In genomic region chr9:130129425-130130061, GRCh38 we compare ENCODE assay signal across 8 cellular contexts. TPM values are rescaled to one million over a fixed set of nuclear protein-coding genes. Genes with fewer than 3 reads are reported as not detected.
DNase-seq lines count a peak whose midpoint lies in the region; ATAC-seq, FAIRE-seq and TF ChIP-seq lines count a peak whose summit lies in the region.

No MANE protein-coding gene starts in this region.

- TF ChIP-seq CTCF in CD8-positive, alpha-beta T cell (IDR thresholded peaks at IDR 0.05): no peak
- TF ChIP-seq CTCF in SK-N-SH (IDR thresholded peaks at IDR 0.05) (no peak), osteoblast (IDR thresholded peaks at IDR 0.05; ENCODE audit: extremely low read depth, low read depth, low read length) (no peak)

- no peak for TF ChIP-seq RAD21 in SK-N-SH (IDR thresholded peaks at IDR 0.05; ENCODE audit: low read length)

- H4K20me1 ChIP-seq in SK-N-SH (ENCODE audit: insufficient read depth) (no peaks in the 10 kb centered on the region), osteoblast (ENCODE audit: insufficient read depth, low read length) (no peaks in the 10 kb centered on the region)

- peaks cover 33% of the 10 kb centered on the region for H3K36me3 Mint-ChIP-seq in CD8-positive, alpha-beta T cell

- H3K79me2 ChIP-seq in SK-N-SH (ENCODE audit: insufficient read depth): no peaks in the 10 kb centered on the region
- no peaks in the 10 kb centered on the region for H3K79me2 ChIP-seq in osteoblast (ENCODE audit: insufficient read depth, low read length)

- no peak for ATAC-seq in CD8-positive, alpha-beta T cell
- no peak for ATAC-seq in GM19455 (IDR thresholded peaks at IDR 0.05; ENCODE audit: unreplicated experiment)

- no peaks in the 10 kb centered on the region for H3K27me3 Mint-ChIP-seq in CD8-positive, alpha-beta T cell (ENCODE audit: low read depth)

- H3K9me2 ChIP-seq in SK-N-SH: no peaks in the 10 kb centered on the region

- peaks cover 52% of the 10 kb centered on the region for H3K4me1 ChIP-seq in CD8-positive, alpha-beta T cell (ENCODE audit: insufficient read depth, low read length)
- peaks cover 13 to 21% of the 10 kb centered on the region in 2 experiments for H3K4me1 ChIP-seq in SK-N-SH (ENCODE audit: control insufficient read depth in 1 of 2, insufficient read depth in 2 of 2, low read depth in 1 of 2, low read length in 1 of 2)
- H3K4me1 ChIP-seq in osteoblast (ENCODE audit: insufficient read depth, low read length): peaks cover 19% of the 10 kb centered on the region

- H3K4me2 ChIP-seq in SK-N-SH (peak overlapping the region; percentile 53), osteoblast (ENCODE audit: insufficient read depth, low read length) (peak overlapping the region; percentile 52)

- POLR2A ChIA-PET in CD8-positive, alpha-beta T cell (lab: Charles Lee): interaction anchor here (1.7 kb wide), 1 partner anchor 14 kb away, joined by 9 read pairs; no protein-coding TSS in a partner anchor
- POLR2A ChIA-PET in SK-N-SH (lab: Yijun Ruan, JAX): no interaction called here

- peaks cover 54% of the 10 kb centered on the region for H3K4me1 Mint-ChIP-seq in CD8-positive, alpha-beta T cell (ENCODE audit: low read depth)

- peak overlapping the region; percentile 26 for H3K4me3 Mint-ChIP-seq in CD8-positive, alpha-beta T cell

- WGBS in SK-N-SH (ENCODE audit: low lambda C conversion rate): 82% methylated on average over 22 of the region's 22 CpGs

- intact Hi-C loops in CD8-positive, alpha-beta T cell (cut with DNase I, micrococcal nuclease): loop anchor here (2.0 to 5.0 kb wide), 4 partner anchors 23 to 243 kb away; partner anchors contain the start of gene NCS1 (in 1 of the 2)

- DNase-seq in CD8-positive, alpha-beta T cell: peak in 2 of 7 experiments; percentile 17 to 30
- DNase-seq in SK-N-SH (no peak), cerebellar cortex (ENCODE audit: low spot score) (peak; percentile 80), osteoblast (ENCODE audit: insufficient read length, low spot score, missing footprints) (peak; percentile 82), GM19239 (ENCODE audit: insufficient read length, low spot score) (no peak), NCI-H774 (lab: John Stamatoyannopoulos, UW) (no peak)
- no peak for DNase-seq in effector CD4-positive, alpha-beta T cell

- H3K4me3 ChIP-seq in CD8-positive, alpha-beta T cell (ENCODE audit: low read depth, low read length): no peak overlapping the region
- peak overlapping the region in 1 of 2 experiments; percentile 21; a peak in 1 of 4 replicates for H3K4me3 ChIP-seq in SK-N-SH (ENCODE audit: low read depth in 2 of 2, low read length in 1 of 2)
- no peak overlapping the region for H3K4me3 ChIP-seq in osteoblast (ENCODE audit: insufficient read depth, low read length)

- H3K9me3 ChIP-seq in CD8-positive, alpha-beta T cell (ENCODE audit: low read length): no peaks in the 10 kb centered on the region
- H3K9me3 ChIP-seq in SK-N-SH: no peaks in the 10 kb centered on the region
- no peaks in the 10 kb centered on the region for H3K9me3 ChIP-seq in osteoblast (ENCODE audit: low read depth, low read length)

- no peak overlapping the region for H2AFZ ChIP-seq in SK-N-SH (ENCODE audit: low read depth)
- no peak overlapping the region for H2AFZ ChIP-seq in osteoblast (ENCODE audit: low read length)

- no peaks in the 10 kb centered on the region for H3K27me3 ChIP-seq in CD8-positive, alpha-beta T cell (ENCODE audit: insufficient read depth, low read length)
- H3K27me3 ChIP-seq in SK-N-SH (ENCODE audit: insufficient read depth): no peaks in the 10 kb centered on the region
- no peaks in the 10 kb centered on the region for H3K27me3 ChIP-seq in osteoblast (ENCODE audit: insufficient read depth, low read length)

- CTCF ChIA-PET in CD8-positive, alpha-beta T cell (lab: Charles Lee): interaction anchor here (0.9 to 4.1 kb wide), 2 partner anchors 9 to 22 kb away, joined by 3 to 36 read pairs; no protein-coding TSS in a partner anchor
- CTCF ChIA-PET in SK-N-SH (lab: Yijun Ruan, JAX): interaction anchor here (1.6 to 1.9 kb wide), 2 partner anchors 22 to 90 kb away, joined by 3 to 6 read pairs; no protein-coding TSS in a partner anchor

- H3K9me3 Mint-ChIP-seq in CD8-positive, alpha-beta T cell: no peaks in the 10 kb centered on the region

- TF ChIP-seq EP300 in SK-N-SH (IDR thresholded peaks at IDR 0.05; ENCODE audit: borderline replicate concordance in 1 of 2, low read depth in 1 of 2, low read length in 1 of 2): no peak

- H3K27ac Mint-ChIP-seq in CD8-positive, alpha-beta T cell: peak overlapping the region; percentile 98

- peak overlapping the region; percentile 72 for H3K9ac ChIP-seq in SK-N-SH

- peaks cover 35% of the 10 kb centered on the region for H3F3A ChIP-seq in SK-N-SH (replicated peaks; ENCODE audit: insufficient read depth)

- FAIRE-seq in GM19239 (lab: Jason Lieb, UNC): no peak

- H3K36me3 ChIP-seq in CD8-positive, alpha-beta T cell (ENCODE audit: insufficient read depth, low read length): no peaks in the 10 kb centered on the region
- H3K36me3 ChIP-seq in SK-N-SH (replicated peaks in 1 of 2; ENCODE audit: control insufficient read depth in 1 of 2, insufficient read depth in 2 of 2, low read length in 1 of 2) (peaks cover 15 to 17% of the 10 kb centered on the region in 2 experiments), osteoblast (ENCODE audit: insufficient read depth, low read length) (peaks cover 26% of the 10 kb centered on the region)

- peak overlapping the region; percentile 75 for H3K27ac ChIP-seq in CD8-positive, alpha-beta T cell (ENCODE audit: low read depth, low read length)
- H3K27ac ChIP-seq in SK-N-SH (ENCODE audit: low read depth in 2 of 2, low read length in 1 of 2): peak overlapping the region; percentile 77 to 98
- H3K27ac ChIP-seq in osteoblast (ENCODE audit: low read depth, low read length): peak overlapping the region; percentile 98

TF ChIP-seq in SK-N-SH, 30 proteins besides CTCF, POLR2A, EP300 and RAD21:
- no peak for TF ChIP-seq FOXM1 (IDR thresholded peaks at IDR 0.05; ENCODE audit: low read depth)
- TF ChIP-seq EZH2phosphoT487 (IDR thresholded peaks at IDR 0.05; ENCODE audit: borderline replicate concordance, low read depth): no peak
- TF ChIP-seq ZBTB33 (IDR thresholded peaks at IDR 0.05; ENCODE audit: borderline replicate concordance, low read depth): no peak

RNA-seq across cellular contexts. Expression of gene NCS1, which starts 42.7 kb away (rescaled TPM):
- 1 to 10 TPM; 2.6 to 3.8 TPM for total RNA-seq in CD8-positive, alpha-beta T cell
- polyA plus RNA-seq in SK-N-SH (2012; rRNA removed): 40.6 and 52.9 TPM in 2 replicates
- polyA plus RNA-seq in SK-N-SH (2012; cell fraction: cytosol; rRNA removed): 30.8 and 37.3 TPM in 2 replicates
- 21.5 and 23.7 TPM in 2 replicates for polyA plus RNA-seq in SK-N-SH (2012; cell fraction: nucleus; rRNA removed)
- 43.0 and 49.9 TPM in 2 replicates for total RNA-seq in osteoblast

Comparison
In these comparisons a context has a peak if more than half of its experiments do, and no peak if none do; other contexts are left out.
1. DNase-seq: peak in cerebellar cortex (single experiment) and osteoblast (single experiment); none in SK-N-SH (single experiment), GM19239 (single experiment), NCI-H774 (single experiment) and effector CD4-positive, alpha-beta T cell (single experiment).
2. Peak in every context shown above with its lines, with median percentiles within 50 percentile points of each other: H3K27ac ChIP-seq.